18 cellular contexts compared by ENCODE assay signal in the genomic region with DNA sequence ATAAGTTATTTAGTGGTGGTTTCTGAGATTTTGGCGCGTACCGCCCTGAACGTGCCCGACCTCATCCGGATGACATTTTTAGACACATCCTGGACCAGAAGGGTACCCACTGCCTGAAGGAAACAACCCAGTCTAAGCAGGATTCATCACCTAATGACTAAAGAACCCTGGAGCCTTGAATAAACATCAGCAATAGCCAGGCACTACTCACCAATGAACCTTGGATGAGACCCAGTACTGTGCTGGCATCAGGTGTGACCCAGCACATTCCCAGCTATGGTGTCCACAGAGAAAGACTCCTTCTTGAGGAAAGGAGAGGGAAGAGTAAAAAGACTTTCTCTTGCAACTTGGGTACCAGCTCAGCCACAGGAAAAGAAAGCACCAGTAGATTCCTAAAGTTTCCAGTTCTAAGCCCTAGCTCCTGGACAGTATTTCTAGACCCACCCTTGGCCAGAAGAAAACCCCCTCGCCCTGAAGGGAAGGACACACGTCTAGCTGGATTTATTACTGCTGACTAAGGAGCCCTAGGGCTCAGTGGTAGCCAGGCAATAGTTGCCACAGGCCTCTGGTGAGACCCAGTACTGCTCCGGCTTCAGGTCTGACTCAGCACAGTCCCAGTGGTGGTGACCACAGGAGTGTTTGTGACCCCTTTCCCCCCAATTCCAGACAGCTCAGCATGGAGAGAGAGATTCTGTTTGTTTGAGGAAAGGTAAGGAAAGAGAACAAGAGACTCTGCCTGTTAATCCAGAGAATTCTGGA. TPM values are rescaled to one million over a fixed set of nuclear protein-coding genes. Genes with fewer than 3 reads are reported as not detected.
DNase-seq lines count a peak whose midpoint lies in the region; ATAC-seq, FAIRE-seq and TF ChIP-seq lines count a peak whose summit lies in the region.
"Had no signal": no experiment of that assay in that cellular context is flagged by ENCODE, and none has a peak within 500 bp of the region (broad histone marks: within the 10 kb centered on the region; RNA-seq: fewer than 3 reads in every experiment).

No MANE protein-coding gene starts in this region.

- H3K9me3 ChIP-seq in osteoblast (ENCODE audit: low read depth, low read length): no peaks in the 10 kb centered on the region
- no peaks in the 10 kb centered on the region for H3K9me3 ChIP-seq in ovary
- peaks cover 0 to 18% of the 10 kb centered on the region in 2 donors for H3K9me3 ChIP-seq in ascending aorta
- H3K9me3 ChIP-seq: pancreas had no signal

- WGBS in ovary, 3 donors: 94 to 97% (median 96%) methylated on average over 9 of the region's 9 CpGs

- ATAC-seq in esophagus mucosa (peak; percentile 87), HG03280 (IDR thresholded peaks at IDR 0.05; ENCODE audit: unreplicated experiment) (no peak)
- ATAC-seq: activated naive CD4-positive, alpha-beta T cell treated with anti-CD3 and anti-CD28 coated beads, Interleukin-2, amount 50 U/mL, for 72 hours; Right ventricle myocardium inferior; stimulated activated naive CD8-positive, alpha-beta T cell treated with anti-CD3 and anti-CD28 coated beads, Interleukin-15, amount 100 ng/mL, for 72 hours had no signal

- H4K20me1 ChIP-seq in osteoblast (ENCODE audit: insufficient read depth, low read length): no peaks in the 10 kb centered on the region

- DNase-seq in H54 (ENCODE audit: insufficient read length, low spot score): peak; percentile 31
- DNase-seq in RCC 7860 (ENCODE audit: low spot score): peak; percentile 73
- peak; percentile 4 for DNase-seq in osteoblast (ENCODE audit: insufficient read length, low spot score, missing footprints)
- no peak for DNase-seq in ovary
- DNase-seq in ascending aorta (ENCODE audit: low spot score in 2 of 2): no peak
- DNase-seq: C1 segment of cervical spinal cord; central memory CD4-positive, alpha-beta T cell; DMS53; kidney; NCI-H1930; NCI-H748 treated with DMSO at 0.1 percent for 48 hours; pancreas; stimulated activated naive CD8-positive, alpha-beta T cell treated with anti-CD3 and anti-CD28 coated beads, Interleukin-15, amount 100 ng/mL, for 72 hours; T-helper 2 cell had no signal

- H3K4me3 ChIP-seq in osteoblast (ENCODE audit: insufficient read depth, low read length): no peak overlapping the region
- H3K4me3 ChIP-seq in ovary: no peak overlapping the region
- no peak overlapping the region for H3K4me3 ChIP-seq in ascending aorta
- H3K4me3 ChIP-seq: pancreas had no signal

- FAIRE-seq in H54 (lab: Jason Lieb, UNC): peak; percentile 99
- peak; percentile 48 for FAIRE-seq in RCC 7860 (lab: Jason Lieb, UNC)
- FAIRE-seq: kidney, pancreas had no signal

- intact Hi-C loops in ovary (cut with DNase I): no loop called here
- intact Hi-C loops in ascending aorta (cut with DNase I): no loop called here

- TF ChIP-seq CTCF in osteoblast (IDR thresholded peaks at IDR 0.05; ENCODE audit: extremely low read depth, low read depth, low read length) (no peak), ovary (IDR thresholded peaks at IDR 0.05) (no peak), ascending aorta (IDR thresholded peaks at IDR 0.05) (no peak)

- H3K4me1 ChIP-seq in osteoblast (ENCODE audit: insufficient read depth, low read length) (peaks cover 10% of the 10 kb centered on the region), ovary (ENCODE audit: insufficient read depth) (no peaks in the 10 kb centered on the region), ascending aorta (no peaks in the 10 kb centered on the region)
- H3K4me1 ChIP-seq: pancreas had no signal

- TF ChIP-seq EP300 in ovary (IDR thresholded peaks at IDR 0.05): no peak

- peaks cover 6% of the 10 kb centered on the region for H3K79me2 ChIP-seq in osteoblast (ENCODE audit: insufficient read depth, low read length)

- peak overlapping the region; percentile 3 for H3K4me2 ChIP-seq in osteoblast (ENCODE audit: insufficient read depth, low read length)

- H3K27me3 ChIP-seq in osteoblast (ENCODE audit: insufficient read depth, low read length) (no peaks in the 10 kb centered on the region), ovary (no peaks in the 10 kb centered on the region), ascending aorta (no peaks in the 10 kb centered on the region)
- H3K27me3 ChIP-seq: pancreas had no signal

- H3K36me3 ChIP-seq in osteoblast (ENCODE audit: insufficient read depth, low read length) (no peaks in the 10 kb centered on the region), ovary (no peaks in the 10 kb centered on the region), ascending aorta (no peaks in the 10 kb centered on the region)
- H3K36me3 ChIP-seq: pancreas had no signal

- TF ChIP-seq POLR2A in H54 (IDR thresholded peaks at IDR 0.05; ENCODE audit: low read depth, low read length) (no peak), ovary (IDR thresholded peaks at IDR 0.05) (no peak)

- H3K27ac ChIP-seq in osteoblast (ENCODE audit: low read depth, low read length): peak overlapping the region; percentile 2
- H3K27ac ChIP-seq in ovary: no peak overlapping the region
- no peak overlapping the region for H3K27ac ChIP-seq in ascending aorta
- H3K27ac ChIP-seq: pancreas had no signal

- peak overlapping the region; percentile 15 for H2AFZ ChIP-seq in osteoblast (ENCODE audit: low read length)

RNA-seq across cellular contexts. Expression of a gene that starts 32.5 kb away (rescaled TPM):
- total RNA-seq in esophagus mucosa: 17.0 TPM
- 58.6 and 69.8 TPM in 2 replicates for total RNA-seq in osteoblast
- 10 to 100 TPM; 18.1 to 27.3 (median 21.8) TPM for total RNA-seq in ovary
- 10 to 100 TPM; 16.4 to 19.8 TPM for polyA plus RNA-seq in ovary
- total RNA-seq in ascending aorta: 0.43 TPM

RNA-seq across cellular contexts. Expression of a gene that starts 32.8 kb away (rescaled TPM):
- total RNA-seq in esophagus mucosa (6.5 TPM), osteoblast (31.5 and 31.8 TPM in 2 replicates), ovary (10 to 100 TPM; 15.7 to 39.7 (median 28.3) TPM), ascending aorta (43.5 TPM)
- 10 to 100 TPM in 1 of 2 donors, 1 to 10 TPM in 1; 9.5 to 15.7 TPM for polyA plus RNA-seq in ovary

Comparison
In these comparisons a context has a peak if more than half of its experiments do, and no peak if none do; other contexts are left out.
1. DNase-seq: peak in H54 (single experiment), RCC 7860 (single experiment) and osteoblast (single experiment); none in ovary (0 of 5) and ascending aorta (0 of 2).
2. RNA of a gene that starts 32.5 kb away (total RNA-seq): 58.6 to 69.8 TPM in osteoblast, 18.1 to 27.3 TPM in ovary and 17.0 TPM in esophagus mucosa (single experiment); 0.43 TPM in ascending aorta (single experiment); every median in the first group is over 10 times any median in the second.